In genomic region chr16:19757026-19757425, GRCh38 we compare ENCODE assay signal across 24 cellular contexts. TPM values are rescaled to one million over a fixed set of nuclear protein-coding genes. Genes with fewer than 3 reads are reported as not detected.
A peak's percentile ranks its signal among the peaks of the same experiment; 100 is the strongest.
DNase-seq lines count a peak whose midpoint lies in the region; ATAC-seq and TF ChIP-seq lines count a peak whose summit lies in the region.
"Had no signal": no experiment of that assay in that cellular context is flagged by ENCODE, and none has a peak within 500 bp of the region (broad histone marks: within the 10 kb centered on the region; RNA-seq: fewer than 3 reads in every experiment).

No MANE protein-coding gene starts in this region.

- no peaks in the 10 kb centered on the region for H3K4me1 Mint-ChIP-seq in nephron progenitor cell
- no peaks in the 10 kb centered on the region for H3K4me1 Mint-ChIP-seq in activated CD8-positive, alpha-beta memory T cell treated with anti-CD3 and anti-CD28 coated beads, Interleukin-2, amount 10 ng/mL, durations not matched to agents 7 days and 5 days
- no peaks in the 10 kb centered on the region for H3K4me1 Mint-ChIP-seq in activated CD4-positive, alpha-beta T cell treated with anti-CD3 and anti-CD28 coated beads, Interleukin-2, amount 10 ng/mL, durations not matched to agents 24 days and 14 days
- H3K4me1 Mint-ChIP-seq: stimulated activated naive B cell treated with anti-CD40 and anti-IgM and Interleukin-4, amounts not matched to agents 10 μg/mL and 1 μg/mL and 100 μg/mL, for 72 hours had no signal

- H3K4me3 ChIP-seq in SJCRH30 = no peak overlapping the region
- H3K4me3 ChIP-seq: BLaER1 treated with 17β-estradiol and CSF1 and Interleukin-3, amounts not matched to agents 10 nM and 100 nM; coronary artery; K562; pancreas; thyroid gland had no signal

- H3K36me3 ChIP-seq in SJCRH30 = no peaks in the 10 kb centered on the region
- H3K36me3 ChIP-seq: BLaER1 treated with 17β-estradiol and CSF1 and Interleukin-3, amounts not matched to agents 10 nM and 100 nM; pancreas; thyroid gland had no signal

- H3K27me3 Mint-ChIP-seq in nephron progenitor cell (ENCODE audit: low read depth, poor library complexity) = no peaks in the 10 kb centered on the region
- no peaks in the 10 kb centered on the region for H3K27me3 Mint-ChIP-seq in activated CD8-positive, alpha-beta memory T cell treated with anti-CD3 and anti-CD28 coated beads, Interleukin-2, amount 10 ng/mL, durations not matched to agents 7 days and 5 days
- H3K27me3 Mint-ChIP-seq in activated CD4-positive, alpha-beta T cell treated with anti-CD3 and anti-CD28 coated beads, Interleukin-2, amount 10 ng/mL, durations not matched to agents 24 days and 14 days = peaks cover 3% of the 10 kb centered on the region
- H3K27me3 Mint-ChIP-seq: activated CD8-positive, alpha-beta T cell treated with anti-CD3 and anti-CD28 coated beads for 36 hours; activated T-cell treated with anti-CD3 and anti-CD28 coated beads, Interleukin-2, amount 50 U/mL, for 24 hours; stimulated activated naive B cell treated with anti-CD40 and anti-IgM and Interleukin-4, amounts not matched to agents 10 μg/mL and 1 μg/mL and 100 μg/mL, for 72 hours had no signal

- peaks cover 24% of the 10 kb centered on the region for H3K4me1 ChIP-seq in SJCRH30

- no peaks in the 10 kb centered on the region for H3K27me3 ChIP-seq in SJCRH30
- H3K27me3 ChIP-seq: BLaER1 treated with 17β-estradiol and CSF1 and Interleukin-3, amounts not matched to agents 10 nM and 100 nM; pancreas; thyroid gland had no signal

- H3K9me3 Mint-ChIP-seq in nephron progenitor cell = no peaks in the 10 kb centered on the region
- H3K9me3 Mint-ChIP-seq in activated CD8-positive, alpha-beta memory T cell treated with anti-CD3 and anti-CD28 coated beads, Interleukin-2, amount 10 ng/mL, durations not matched to agents 7 days and 5 days (ENCODE audit: low read depth) = no peaks in the 10 kb centered on the region
- no peaks in the 10 kb centered on the region for H3K9me3 Mint-ChIP-seq in activated CD4-positive, alpha-beta T cell treated with anti-CD3 and anti-CD28 coated beads, Interleukin-2, amount 10 ng/mL, durations not matched to agents 24 days and 14 days
- H3K9me3 Mint-ChIP-seq: activated CD8-positive, alpha-beta T cell treated with anti-CD3 and anti-CD28 coated beads for 36 hours; activated T-cell treated with anti-CD3 and anti-CD28 coated beads, Interleukin-2, amount 50 U/mL, for 24 hours; stimulated activated naive B cell treated with anti-CD40 and anti-IgM and Interleukin-4, amounts not matched to agents 10 μg/mL and 1 μg/mL and 100 μg/mL, for 72 hours; T-helper 2 cell treated with Interferon-gamma antibody and Interleukin-4, amounts not matched to agents 5 μg/mL and 100 μg/mL, for 36 hours; WTC11 had no signal

- no peak overlapping the region for H3K4me3 Mint-ChIP-seq in nephron progenitor cell
- H3K4me3 Mint-ChIP-seq in activated CD8-positive, alpha-beta memory T cell treated with anti-CD3 and anti-CD28 coated beads, Interleukin-2, amount 10 ng/mL, durations not matched to agents 7 days and 5 days = no peak overlapping the region
- H3K4me3 Mint-ChIP-seq in activated CD4-positive, alpha-beta T cell treated with anti-CD3 and anti-CD28 coated beads, Interleukin-2, amount 10 ng/mL, durations not matched to agents 24 days and 14 days = no peak overlapping the region
- H3K4me3 Mint-ChIP-seq: activated CD8-positive, alpha-beta T cell treated with anti-CD3 and anti-CD28 coated beads for 36 hours; activated T-cell treated with anti-CD3 and anti-CD28 coated beads, Interleukin-2, amount 50 U/mL, for 24 hours; stimulated activated naive B cell treated with anti-CD40 and anti-IgM and Interleukin-4, amounts not matched to agents 10 μg/mL and 1 μg/mL and 100 μg/mL, for 72 hours; T-helper 2 cell treated with Interferon-gamma antibody and Interleukin-4, amounts not matched to agents 5 μg/mL and 100 μg/mL, for 36 hours; WTC11 had no signal

- H3K9me3 ChIP-seq in SJCRH30 (replicated peaks) = no peaks in the 10 kb centered on the region
- H3K9me3 ChIP-seq: BLaER1 treated with 17β-estradiol and CSF1 and Interleukin-3, amounts not matched to agents 10 nM and 100 nM; pancreas; thyroid gland had no signal

- ATAC-seq in activated CD8-positive, alpha-beta memory T cell treated with anti-CD3 and anti-CD28 coated beads, Interleukin-2, amount 10 ng/mL, durations not matched to agents 7 days and 5 days = no peak
- no peak for ATAC-seq in GM18909 (IDR thresholded peaks at IDR 0.05; ENCODE audit: poor library complexity, unreplicated experiment)
- ATAC-seq: activated CD8-positive, alpha-beta T cell treated with anti-CD3 and anti-CD28 coated beads for 36 hours; K562; pancreas; stimulated activated naive B cell treated with anti-CD40 and anti-IgM and Interleukin-4, amounts not matched to agents 10 μg/mL and 1 μg/mL and 100 μg/mL, for 72 hours; WTC11 had no signal

- no peaks in the 10 kb centered on the region for H3K36me3 Mint-ChIP-seq in nephron progenitor cell (ENCODE audit: low read depth)
- no peaks in the 10 kb centered on the region for H3K36me3 Mint-ChIP-seq in activated CD8-positive, alpha-beta memory T cell treated with anti-CD3 and anti-CD28 coated beads, Interleukin-2, amount 10 ng/mL, durations not matched to agents 7 days and 5 days
- H3K36me3 Mint-ChIP-seq in activated CD4-positive, alpha-beta T cell treated with anti-CD3 and anti-CD28 coated beads, Interleukin-2, amount 10 ng/mL, durations not matched to agents 24 days and 14 days (ENCODE audit: low read depth) = no peaks in the 10 kb centered on the region
- H3K36me3 Mint-ChIP-seq: stimulated activated naive B cell treated with anti-CD40 and anti-IgM and Interleukin-4, amounts not matched to agents 10 μg/mL and 1 μg/mL and 100 μg/mL, for 72 hours; WTC11 had no signal

- CTCF ChIA-PET in activated CD8-positive, alpha-beta memory T cell treated with anti-CD3 and anti-CD28 coated beads, Interleukin-2, amount 10 ng/mL, durations not matched to agents 7 days and 5 days (lab: Charles Lee) = no interaction called here

- H3K27ac Mint-ChIP-seq in nephron progenitor cell = peak overlapping the region; percentile 63
- H3K27ac Mint-ChIP-seq in activated CD8-positive, alpha-beta memory T cell treated with anti-CD3 and anti-CD28 coated beads, Interleukin-2, amount 10 ng/mL, durations not matched to agents 7 days and 5 days = no peak overlapping the region
- H3K27ac Mint-ChIP-seq in activated CD4-positive, alpha-beta T cell treated with anti-CD3 and anti-CD28 coated beads, Interleukin-2, amount 10 ng/mL, durations not matched to agents 24 days and 14 days = no peak overlapping the region
- H3K27ac Mint-ChIP-seq: activated CD8-positive, alpha-beta T cell treated with anti-CD3 and anti-CD28 coated beads for 36 hours; activated T-cell treated with anti-CD3 and anti-CD28 coated beads, Interleukin-2, amount 50 U/mL, for 24 hours; stimulated activated naive B cell treated with anti-CD40 and anti-IgM and Interleukin-4, amounts not matched to agents 10 μg/mL and 1 μg/mL and 100 μg/mL, for 72 hours; T-helper 2 cell treated with Interferon-gamma antibody and Interleukin-4, amounts not matched to agents 5 μg/mL and 100 μg/mL, for 36 hours; WTC11 had no signal

- intact Hi-C loops in activated CD4-positive, alpha-beta T cell treated with anti-CD3 and anti-CD28 coated beads, Interleukin-2, amount 10 ng/mL, durations not matched to agents 24 days and 14 days (cut with micrococcal nuclease) = no loop called here

- peak overlapping the region; percentile 68; the same call in 1 of the 2 replicates for H3K27ac ChIP-seq in SJCRH30
- H3K27ac ChIP-seq: coronary artery, thyroid gland had no signal

- DNase-seq in A172 (ENCODE audit: low spot score) (peak; percentile 46), SJCRH30 (peak in 1 of 2 experiments; percentile 27), dermis blood vessel endothelial cell (peak; percentile 25), nephron progenitor cell (no peak), DMS114 treated with DMSO at 0.1 percent for 48 hours (lab: John Stamatoyannopoulos, UW; ENCODE audit: unreplicated experiment) (no peak)
- DNase-seq in activated CD8-positive, alpha-beta memory T cell treated with anti-CD3 and anti-CD28 coated beads, Interleukin-2, amount 10 ng/mL, durations not matched to agents 7 days and 5 days = no peak
- DNase-seq in activated CD4-positive, alpha-beta T cell treated with anti-CD3 and anti-CD28 coated beads, Interleukin-2, amount 10 ng/mL, durations not matched to agents 24 days and 14 days = no peak
- DNase-seq: activated CD8-positive, alpha-beta T cell treated with anti-CD3 and anti-CD28 coated beads for 36 hours; activated naive CD4-positive, alpha-beta T cell treated with Interleukin-2 at 50 U/mL for 16 hours; activated T-cell treated with anti-CD3 and anti-CD28 coated beads, Interleukin-2, amount 50 U/mL, for 24 hours; anterior cingulate cortex; foreskin fibroblast; NCI-H1694 treated with DMSO at 0.1 percent for 48 hours; NCI-H226; pancreas; stimulated activated CD4-positive, alpha-beta T cell treated with anti-CD3 and anti-CD28 coated beads, Interleukin-2, amount 100 ng/mL, for 24 hours; stimulated activated naive B cell treated with anti-CD40 and anti-IgM and Interleukin-4, amounts not matched to agents 10 μg/mL and 1 μg/mL and 100 μg/mL, for 72 hours; thyroid gland had no signal

- no peak for TF ChIP-seq CTCF in nephron progenitor cell (IDR thresholded peaks at IDR 0.05)

RNA-seq across cellular contexts. Expression of gene IQCK, which starts 39.0 kb away (rescaled TPM):
- total RNA-seq in A172 (2014; rRNA removed; shearing (Covaris generic)) = 8.4 and 11.7 TPM in 2 replicates
- total RNA-seq in SJCRH30 (2014; rRNA removed; shearing (Covaris generic)) = 2.6 and 3.0 TPM in 2 replicates
- 10.5 and 16.7 TPM in 2 replicates for total RNA-seq in dermis blood vessel endothelial cell
- under 1 TPM; 0.66 to 0.82 TPM for total RNA-seq in activated CD8-positive, alpha-beta memory T cell treated with anti-CD3 and anti-CD28 coated beads, Interleukin-2, amount 10 ng/mL, durations not matched to agents 7 days and 5 days
- total RNA-seq in activated CD4-positive, alpha-beta T cell treated with anti-CD3 and anti-CD28 coated beads, Interleukin-2, amount 10 ng/mL, durations not matched to agents 24 days and 14 days = 1.0 and 2.0 TPM in 2 replicates

RNA-seq across cellular contexts. Expression of gene KNOP1, which starts 39.0 kb away (rescaled TPM):
- 36.0 and 47.7 TPM in 2 replicates for total RNA-seq in A172 (2014; rRNA removed; shearing (Covaris generic))
- 26.0 and 30.6 TPM in 2 replicates for total RNA-seq in SJCRH30 (2014; rRNA removed; shearing (Covaris generic))
- 15.8 and 16.3 TPM in 2 replicates for total RNA-seq in dermis blood vessel endothelial cell
- 10 to 100 TPM; 20.9 to 24.4 TPM for total RNA-seq in activated CD8-positive, alpha-beta memory T cell treated with anti-CD3 and anti-CD28 coated beads, Interleukin-2, amount 10 ng/mL, durations not matched to agents 7 days and 5 days
- 36.9 and 37.0 TPM in 2 replicates for total RNA-seq in activated CD4-positive, alpha-beta T cell treated with anti-CD3 and anti-CD28 coated beads, Interleukin-2, amount 10 ng/mL, durations not matched to agents 24 days and 14 days

Comparison
In these comparisons a context has a peak if more than half of its experiments do, and no peak if none do; other contexts are left out.
1. DNase-seq: peak in A172 (single experiment) and dermis blood vessel endothelial cell (single experiment); none in nephron progenitor cell (single experiment), activated CD8-positive, alpha-beta memory T cell treated with anti-CD3 and anti-CD28 coated beads, Interleukin-2, amount 10 ng/mL, durations not matched to agents 7 days and 5 days (single experiment), DMS114 treated with DMSO at 0.1 percent for 48 hours (single experiment) and activated CD4-positive, alpha-beta T cell treated with anti-CD3 and anti-CD28 coated beads, Interleukin-2, amount 10 ng/mL, durations not matched to agents 24 days and 14 days (single experiment).